ENCODE assay signal across 8 cellular contexts in genomic region chr3:152268501-152269422, GRCh38. TPM values are rescaled to one million over a fixed set of nuclear protein-coding genes. Genes with fewer than 3 reads are reported as not detected.
DNase-seq lines count a peak whose midpoint lies in the region; ATAC-seq and TF ChIP-seq lines count a peak whose summit lies in the region.

Gene MBNL1, plus strand, starts transcription at chr3:152268929. Its CDS starts 31,265 bp downstream, at chr3:152300194.

- H3K36me3 Mint-ChIP-seq in activated naive CD4-positive, alpha-beta T cell treated with anti-CD3 and anti-CD28 coated beads, Interleukin-2, amount 10 ng/mL, durations not matched to agents 7 days and 5 days = peaks cover 66% of the 10 kb centered on the region

- CTCF ChIA-PET in HEK293T (lab: Yijun Ruan, JAX) = interaction anchor here (0.6 to 0.7 kb wide), 2 partner anchors 10 to 175 kb away, joined by 3 to 7 read pairs; no protein-coding TSS in a partner anchor
- CTCF ChIA-PET in SK-N-SH (lab: Yijun Ruan, JAX) = interaction anchor here (0.6 to 1.4 kb wide), 4 partner anchors 85 to 304 kb away, joined by 3 read pairs; no protein-coding TSS in a partner anchor
- CTCF ChIA-PET in activated naive CD4-positive, alpha-beta T cell treated with anti-CD3 and anti-CD28 coated beads, Interleukin-2, amount 10 ng/mL, durations not matched to agents 7 days and 5 days (lab: Charles Lee) = interaction anchor here (1.4 to 2.6 kb wide), 3 partner anchors 25 to 197 kb away, joined by 3 to 8 read pairs (median 7); no protein-coding TSS in a partner anchor

- H3K27ac Mint-ChIP-seq in activated naive CD4-positive, alpha-beta T cell treated with anti-CD3 and anti-CD28 coated beads, Interleukin-2, amount 10 ng/mL, durations not matched to agents 7 days and 5 days = peak within 1 kb of the TSS; percentile 98

- no peak; a peak in 1 of 4 replicates for TF ChIP-seq EP300 in SK-N-SH (IDR thresholded peaks at IDR 0.05; ENCODE audit: borderline replicate concordance in 1 of 2, low read depth in 1 of 2, low read length in 1 of 2)
- no peak for TF ChIP-seq EP300 in gastroesophageal sphincter (IDR thresholded peaks at IDR 0.05)

- POLR2A ChIA-PET in HEK293T (lab: Yijun Ruan, JAX) = interaction anchor here (0.6 to 2.2 kb wide), 11 partner anchors 10 to 113 kb away, joined by 3 to 8 read pairs (median 3); no protein-coding TSS in a partner anchor
- POLR2A ChIA-PET in SK-N-SH (lab: Yijun Ruan, JAX) = interaction anchor here (0.8 to 1.7 kb wide), 2 partner anchors 14 to 30 kb away, joined by 3 to 7 read pairs; no protein-coding TSS in a partner anchor

- no peak for TF ChIP-seq CTCF in NB4 (IDR thresholded peaks at IDR 0.05; ENCODE audit: low read depth, low read length)
- no peak for TF ChIP-seq CTCF in SK-N-SH (IDR thresholded peaks at IDR 0.05)
- peak in 1 of 4 experiments; percentile 12 for TF ChIP-seq CTCF in gastroesophageal sphincter (IDR thresholded peaks at IDR 0.05)
- TF ChIP-seq CTCF in neutrophil (IDR thresholded peaks at IDR 0.05) = peak; percentile 53

- peaks cover 0 to 7% of the 10 kb centered on the region in 2 experiments for H3K36me3 ChIP-seq in SK-N-SH (replicated peaks in 1 of 2; ENCODE audit: control insufficient read depth in 1 of 2, insufficient read depth in 2 of 2, low read length in 1 of 2)
- no peaks in the 10 kb centered on the region for H3K36me3 ChIP-seq in gastroesophageal sphincter
- H3K36me3 ChIP-seq in neutrophil = no peaks in the 10 kb centered on the region

- DNase-seq in GM03348 (ENCODE audit: low spot score) = peak; percentile 73
- DNase-seq in HEK293T (ENCODE audit: extremely low spot score) = peak; percentile 58
- peak; percentile 96 for DNase-seq in NB4 (ENCODE audit: low read depth)
- DNase-seq in SK-N-SH = peak; percentile 85
- peak; percentile 92 for DNase-seq in activated naive CD4-positive, alpha-beta T cell treated with anti-CD3 and anti-CD28 coated beads, Interleukin-2, amount 10 ng/mL, durations not matched to agents 7 days and 5 days
- DNase-seq in substantia nigra (lab: John Stamatoyannopoulos, UW) = peak; percentile 31 to 98 (median 83)

- H3K4me3 Mint-ChIP-seq in activated naive CD4-positive, alpha-beta T cell treated with anti-CD3 and anti-CD28 coated beads, Interleukin-2, amount 10 ng/mL, durations not matched to agents 7 days and 5 days = peak within 1 kb of the TSS; percentile 95

- no peak for TF ChIP-seq RAD21 in SK-N-SH (IDR thresholded peaks at IDR 0.05; ENCODE audit: low read length)

- H3K4me1 Mint-ChIP-seq in activated naive CD4-positive, alpha-beta T cell treated with anti-CD3 and anti-CD28 coated beads, Interleukin-2, amount 10 ng/mL, durations not matched to agents 7 days and 5 days = peaks cover 50% of the 10 kb centered on the region

- no peaks in the 10 kb centered on the region for H3K9me2 ChIP-seq in SK-N-SH

- peak within 1 kb of the TSS; percentile 96 for H3K9ac ChIP-seq in SK-N-SH

- H4K20me1 ChIP-seq in SK-N-SH (ENCODE audit: insufficient read depth) = no peaks in the 10 kb centered on the region

- H3K27ac ChIP-seq in SK-N-SH (ENCODE audit: low read depth in 2 of 2, low read length in 1 of 2) = peak within 1 kb of the TSS; percentile 96 to 98
- peak within 1 kb of the TSS; percentile 91 to 99 (median 98) for H3K27ac ChIP-seq in gastroesophageal sphincter
- peak within 1 kb of the TSS; percentile 97 for H3K27ac ChIP-seq in neutrophil
- peak within 1 kb of the TSS; percentile 97 for H3K27ac ChIP-seq in substantia nigra (ENCODE audit: low read depth, low read length, poor library complexity, severe bottlenecking)

- H3K9me3 Mint-ChIP-seq in activated naive CD4-positive, alpha-beta T cell treated with anti-CD3 and anti-CD28 coated beads, Interleukin-2, amount 10 ng/mL, durations not matched to agents 7 days and 5 days = no peaks in the 10 kb centered on the region

- TF ChIP-seq POLR2A in NB4 (IDR thresholded peaks at IDR 0.05; ENCODE audit: extremely low read depth, insufficient read length) (peak; percentile 68), gastroesophageal sphincter (IDR thresholded peaks at IDR 0.05) (peak; percentile 69 to 82)

- peak within 1 kb of the TSS; percentile 47 for H2AFZ ChIP-seq in SK-N-SH (ENCODE audit: low read depth)

- no peaks in the 10 kb centered on the region for H3K27me3 Mint-ChIP-seq in activated naive CD4-positive, alpha-beta T cell treated with anti-CD3 and anti-CD28 coated beads, Interleukin-2, amount 10 ng/mL, durations not matched to agents 7 days and 5 days

- H3K27me3 ChIP-seq in SK-N-SH (ENCODE audit: insufficient read depth) = no peaks in the 10 kb centered on the region
- H3K27me3 ChIP-seq in gastroesophageal sphincter = no peaks in the 10 kb centered on the region
- H3K27me3 ChIP-seq in neutrophil = no peaks in the 10 kb centered on the region

- peaks cover 45% of the 10 kb centered on the region for H3F3A ChIP-seq in SK-N-SH (replicated peaks; ENCODE audit: insufficient read depth)

- H3K9me3 ChIP-seq in SK-N-SH (no peaks in the 10 kb centered on the region), gastroesophageal sphincter (no peaks in the 10 kb centered on the region), neutrophil (no peaks in the 10 kb centered on the region)

- peaks cover 68% of the 10 kb centered on the region for H3K79me2 ChIP-seq in SK-N-SH (ENCODE audit: insufficient read depth)

- ATAC-seq in gastroesophageal sphincter = peak; percentile 64

- peak within 1 kb of the TSS; percentile 94 for H3K4me3 ChIP-seq in NB4 (ENCODE audit: low read depth, low read length)
- H3K4me3 ChIP-seq in SK-N-SH (ENCODE audit: low read depth in 2 of 2, low read length in 1 of 2) = peak within 1 kb of the TSS; percentile 90 to 94
- peak within 1 kb of the TSS; percentile 59 to 88 for H3K4me3 ChIP-seq in gastroesophageal sphincter
- H3K4me3 ChIP-seq in neutrophil (ENCODE audit: low read depth in 1 of 2, low read length in 1 of 2) = peak within 1 kb of the TSS; percentile 86 to 88

- H3K4me2 ChIP-seq in SK-N-SH = peak within 1 kb of the TSS; percentile 87

- H3K4me1 ChIP-seq in SK-N-SH (ENCODE audit: control insufficient read depth in 1 of 2, insufficient read depth in 2 of 2, low read depth in 1 of 2, low read length in 1 of 2) (peaks cover 16 to 30% of the 10 kb centered on the region in 2 experiments; a peak in 3 of 4 replicates), gastroesophageal sphincter (peaks cover 4 to 66% (median 11%) of the 10 kb centered on the region in 3 donors), neutrophil (ENCODE audit: control insufficient read depth in 1 of 2, insufficient read depth in 1 of 2, low read depth in 1 of 2, low read length in 1 of 2) (peaks cover 65 to 66% of the 10 kb centered on the region in 2 experiments)

- WGBS in SK-N-SH (ENCODE audit: low lambda C conversion rate) = 1% methylated on average over 31 of the region's 89 CpGs
- 0% methylated on average over 21 of the region's 89 CpGs; no CpG with 5 or more reads in 1 of the 2 donors for WGBS in gastroesophageal sphincter (ENCODE audit: low coverage in 1 of 2), 2 donors

TF ChIP-seq in HEK293T, 16 proteins besides CTCF, POLR2A, EP300 and RAD21:
- TF ChIP-seq TARDBP (IDR thresholded peaks at IDR 0.05) = no peak
- peak; percentile 98 for TF ChIP-seq L3MBTL2 (conservative IDR thresholded peaks at IDR 0.05)
- TF ChIP-seq SUZ12 (IDR thresholded peaks at IDR 0.05) = no peak

TF ChIP-seq in SK-N-SH, 30 proteins besides CTCF, POLR2A, EP300 and RAD21 (continues in another document):
- TF ChIP-seq RCOR1 (IDR thresholded peaks at IDR 0.05; ENCODE audit: low read length) (no peak), POLR2AphosphoS5 (IDR thresholded peaks at IDR 0.05; ENCODE audit: low read depth, low read length) (peak; percentile 78), SIN3A (IDR thresholded peaks at IDR 0.05; ENCODE audit: borderline replicate concordance, low read depth, low read length) (peak; percentile 69; the same call in 1 of the 2 replicates), JUND (IDR thresholded peaks at IDR 0.05) (no peak), MAX (IDR thresholded peaks at IDR 0.05; ENCODE audit: low read depth) (peak; percentile 88), ZBTB33 (IDR thresholded peaks at IDR 0.05; ENCODE audit: borderline replicate concordance, low read depth) (no peak), USF2 (IDR thresholded peaks at IDR 0.05; ENCODE audit: borderline replicate concordance, low read depth, low read length) (no peak), TEAD4 (IDR thresholded peaks at IDR 0.05; ENCODE audit: borderline replicate concordance, insufficient read depth) (peak; percentile 43; the same call in 1 of the 2 replicates), TAF1 (IDR thresholded peaks at IDR 0.05; ENCODE audit: borderline replicate concordance, low read depth, low read length) (peak; percentile 78), GATA2 (CRISPR knock-in tag; IDR thresholded peaks at IDR 0.05) (peak; percentile 37), MXI1 (IDR thresholded peaks at IDR 0.05; ENCODE audit: low read depth, low read length) (peak; percentile 48), SMC3 (IDR thresholded peaks at IDR 0.05; ENCODE audit: low read depth, low read length) (no peak)

RNA-seq across cellular contexts. Expression of gene MBNL1, which starts in this region (rescaled TPM):
- polyA plus RNA-seq in SK-N-SH (2012; rRNA removed) = 44.3 and 65.1 TPM in 2 replicates
- 53.4 and 63.3 TPM in 2 replicates for polyA plus RNA-seq in SK-N-SH (2012; cell fraction: cytosol; rRNA removed)
- polyA plus RNA-seq in SK-N-SH (2012; cell fraction: nucleus; rRNA removed) = 56.9 and 69.6 TPM in 2 replicates
- 100 to 1,000 TPM; 623 to 745 (median 684) TPM for total RNA-seq in gastroesophageal sphincter

Comparison
In these comparisons a context has a peak if more than half of its experiments do, and no peak if none do; other contexts are left out.
1. Peak in every context shown above with its lines: DNase-seq, ATAC-seq, H3K4me3 ChIP-seq and H3K27ac ChIP-seq.